In genomic region chr17:50905460-50905803, GRCh38 we compare ENCODE assay signal across 8 cellular contexts. TPM values are rescaled to one million over a fixed set of nuclear protein-coding genes. Genes with fewer than 3 reads are reported as not detected.
A peak's percentile ranks its signal among the peaks of the same experiment; 100 is the strongest.
DNase-seq lines count a peak whose midpoint lies in the region; ATAC-seq and TF ChIP-seq lines count a peak whose summit lies in the region.

No MANE protein-coding gene starts in this region.

- H3K36me3 ChIP-seq in PC-9 (ENCODE audit: low read depth) (no peaks in the 10 kb centered on the region), iPS-20b (ENCODE audit: insufficient read depth, low read depth, low read length) (no peaks in the 10 kb centered on the region), suprapubic skin (no peaks in the 10 kb centered on the region)

- no peaks in the 10 kb centered on the region for H3K9me3 Mint-ChIP-seq in chondrocyte (ENCODE audit: low read depth)

- POLR2A ChIA-PET in PC-9 (lab: Charles Lee; ENCODE audit: unreplicated experiment), result interaction anchor here (0.7 to 1.4 kb wide), 2 partner anchors 10 to 20 kb away, joined by 3 to 19 read pairs; no protein-coding TSS in a partner anchor

- H3K27ac ChIP-seq in PC-9, result peak overlapping the region; percentile 87
- H3K27ac ChIP-seq in iPS-20b (ENCODE audit: low read length), result no peak overlapping the region
- H3K27ac ChIP-seq in suprapubic skin, result peak overlapping the region; percentile 94

- TF ChIP-seq CTCF in PC-9 (conservative IDR thresholded peaks at IDR 0.05) (no peak), suprapubic skin (IDR thresholded peaks at IDR 0.05) (no peak), chondrocyte (IDR thresholded peaks at IDR 0.05) (no peak)

- H3K4me1 ChIP-seq in PC-9 (replicated peaks; ENCODE audit: insufficient read depth), result peaks cover 60% of the 10 kb centered on the region
- H3K4me1 ChIP-seq in iPS-20b (ENCODE audit: insufficient read depth, low read length), result peaks cover 37% of the 10 kb centered on the region; the same call in 1 of the 2 replicates
- peaks cover 49% of the 10 kb centered on the region for H3K4me1 ChIP-seq in suprapubic skin

- H4K20me1 ChIP-seq in PC-9 (ENCODE audit: insufficient read depth), result no peaks in the 10 kb centered on the region

- H3K4me2 ChIP-seq in PC-9, result peak overlapping the region; percentile 76

- no peaks in the 10 kb centered on the region for H3K79me2 ChIP-seq in PC-9 (ENCODE audit: low read depth)

- no peaks in the 10 kb centered on the region for H3K27me3 ChIP-seq in PC-9 (ENCODE audit: insufficient read depth, low read depth)
- H3K27me3 ChIP-seq in iPS-20b (ENCODE audit: insufficient read depth, low read length), result no peaks in the 10 kb centered on the region
- H3K27me3 ChIP-seq in suprapubic skin, result no peaks in the 10 kb centered on the region

- DNase-seq in NCI-H2107 treated with DMSO at 0.1 percent for 48 hours (lab: John Stamatoyannopoulos, UW; ENCODE audit: unreplicated experiment) (peak; percentile 77), NCI-H2107 (lab: John Stamatoyannopoulos, UW) (no peak), PC-9 (peak in 1 of 2 experiments; percentile 61), suprapubic skin (ENCODE audit: low spot score in 2 of 2) (no peak), chondrocyte (ENCODE audit: low spot score) (no peak), NOMO-1 treated with dmso at 0.1 percent for 144 hours (lab: John Stamatoyannopoulos, UW; ENCODE audit: unreplicated experiment) (no peak)

- ATAC-seq in HG03095 (IDR thresholded peaks at IDR 0.05; ENCODE audit: unreplicated experiment), result no peak

- intact Hi-C loops in PC-9 (cut with micrococcal nuclease; ENCODE audit: unreplicated experiment), result loop anchor here (2.0 kb wide), 1 partner anchor 13 kb away; no protein-coding TSS in a partner anchor

- no peak overlapping the region for H3K27ac Mint-ChIP-seq in chondrocyte (ENCODE audit: unreplicated experiment)

- peak overlapping the region; percentile 24; the same call in 1 of the 2 replicates for H3K9ac ChIP-seq in iPS-20b (ENCODE audit: low read depth, low read length)

- no peak overlapping the region for H3K4me3 Mint-ChIP-seq in chondrocyte (ENCODE audit: unreplicated experiment)

- no peaks in the 10 kb centered on the region for H3K9me3 ChIP-seq in PC-9 (ENCODE audit: insufficient read depth, low read depth)
- no peaks in the 10 kb centered on the region for H3K9me3 ChIP-seq in iPS-20b (ENCODE audit: insufficient read depth, low read depth, low read length)
- no peaks in the 10 kb centered on the region for H3K9me3 ChIP-seq in suprapubic skin

- 57% methylated on average over 1 of the region's 1 CpG for WGBS in suprapubic skin

- no TSS peak for BruUV-seq in PC-9 (replicated peaks; lab: Mats Ljungman, UMichigan)

- H3K27me3 Mint-ChIP-seq in chondrocyte (ENCODE audit: low read depth), result peaks cover 6% of the 10 kb centered on the region

- CTCF ChIA-PET in PC-9 (lab: Charles Lee), result interaction anchor here (0.8 to 1.2 kb wide), 2 partner anchors 9 to 51 kb away, joined by 4 read pairs; no protein-coding TSS in a partner anchor

- H3K9me2 ChIP-seq in PC-9 (ENCODE audit: insufficient read depth), result peaks cover 5% of the 10 kb centered on the region; the same call in 1 of the 2 replicates

- TF ChIP-seq EP300 in suprapubic skin (IDR thresholded peaks at IDR 0.05), result no peak

- peaks cover 44% of the 10 kb centered on the region for H3F3A ChIP-seq in PC-9 (ENCODE audit: insufficient read depth, low read depth)

- peak overlapping the region; percentile 42; the same call in 1 of the 2 replicates for H3K4me3 ChIP-seq in PC-9
- no peak overlapping the region for H3K4me3 ChIP-seq in iPS-20b (ENCODE audit: low read length)
- no peak overlapping the region for H3K4me3 ChIP-seq in suprapubic skin

- no peak for TF ChIP-seq POLR2A in suprapubic skin (IDR thresholded peaks at IDR 0.05)

- H3K36me3 Mint-ChIP-seq in chondrocyte (ENCODE audit: low read depth), result no peaks in the 10 kb centered on the region

- H2AFZ ChIP-seq in PC-9, result peak overlapping the region; percentile 72; the same call in 1 of the 2 replicates

- peaks cover 36% of the 10 kb centered on the region for H3K4me1 Mint-ChIP-seq in chondrocyte (ENCODE audit: low read depth)

RNA-seq across cellular contexts. Expression of gene TOB1, which starts 39.3 kb away (rescaled TPM):
- 54.2 and 67.9 TPM in 2 replicates for total RNA-seq in PC-9 (2021)
- total RNA-seq in suprapubic skin, result 100 to 1,000 TPM; 151 to 255 (median 174) TPM
- 29.6 to 44.8 TPM (median 36.6 TPM) in 3 replicates for total RNA-seq in chondrocyte
